In genomic region chr16:87499189-87499486, GRCh38 we compare ENCODE assay signal across 14 cellular contexts. TPM values are rescaled to one million over a fixed set of nuclear protein-coding genes. Genes with fewer than 3 reads are reported as not detected.
DNase-seq lines count a peak whose midpoint lies in the region; ATAC-seq and TF ChIP-seq lines count a peak whose summit lies in the region.
"Had no signal": no experiment of that assay in that cellular context is flagged by ENCODE, and none has a peak within 500 bp of the region (broad histone marks: within the 10 kb centered on the region; RNA-seq: fewer than 3 reads in every experiment).

No MANE protein-coding gene starts in this region.

- peaks cover 26% of the 10 kb centered on the region for H3F3A ChIP-seq in SK-N-SH (replicated peaks; ENCODE audit: insufficient read depth)

- H2AFZ ChIP-seq in SK-N-SH (ENCODE audit: low read depth): peak overlapping the region; percentile 5; the same call in 1 of the 2 replicates

- peak overlapping the region; percentile 22; the same call in 1 of the 2 replicates for H3K9ac ChIP-seq in SK-N-SH
- peak overlapping the region; percentile 52 for H3K9ac ChIP-seq in skeletal muscle satellite cell (ENCODE audit: low read depth, low read length)

- CTCF ChIA-PET in SK-N-SH (lab: Yijun Ruan, JAX): interaction anchor here (0.8 to 2.0 kb wide), 4 partner anchors 12 to 136 kb away, joined by 3 to 6 read pairs (median 4); no protein-coding TSS in a partner anchor

- H3K27ac ChIP-seq in SK-N-SH (ENCODE audit: low read depth in 2 of 2, low read length in 1 of 2): peak overlapping the region; percentile 23 to 73; a peak in 3 of 4 replicates

- H3K27me3 ChIP-seq in SK-N-SH (ENCODE audit: insufficient read depth) (no peaks in the 10 kb centered on the region), skeletal muscle satellite cell (ENCODE audit: control insufficient read depth, insufficient read depth, low read length) (no peaks in the 10 kb centered on the region)

- no peaks in the 10 kb centered on the region for H3K79me2 ChIP-seq in SK-N-SH (ENCODE audit: insufficient read depth)

- H3K4me1 ChIP-seq in SK-N-SH (ENCODE audit: control insufficient read depth in 1 of 2, insufficient read depth in 2 of 2, low read depth in 1 of 2, low read length in 1 of 2): peaks cover 2 to 8% of the 10 kb centered on the region in 2 experiments; a peak in 3 of 4 replicates
- peaks cover 20% of the 10 kb centered on the region for H3K4me1 ChIP-seq in skeletal muscle satellite cell (ENCODE audit: control insufficient read depth, insufficient read depth, low read length)
- H3K4me1 ChIP-seq: Caco-2 had no signal

- no peak for TF ChIP-seq RAD21 in SK-N-SH (IDR thresholded peaks at IDR 0.05; ENCODE audit: low read length)

- POLR2A ChIA-PET in SK-N-SH (lab: Yijun Ruan, JAX): no interaction called here

- H3K36me3 ChIP-seq in SK-N-SH (replicated peaks in 1 of 2; ENCODE audit: control insufficient read depth in 1 of 2, insufficient read depth in 2 of 2, low read length in 1 of 2): no peaks in the 10 kb centered on the region
- H3K36me3 ChIP-seq in skeletal muscle satellite cell (ENCODE audit: insufficient read depth, low read length): no peaks in the 10 kb centered on the region

- H4K20me1 ChIP-seq in SK-N-SH (ENCODE audit: insufficient read depth): no peaks in the 10 kb centered on the region

- no peak for TF ChIP-seq CTCF in SK-N-SH (IDR thresholded peaks at IDR 0.05)
- no peak for TF ChIP-seq CTCF in fibroblast of the aortic adventitia (IDR thresholded peaks at IDR 0.05; ENCODE audit: insufficient read depth, low read length)

- WGBS in SK-N-SH (ENCODE audit: low lambda C conversion rate): 6% methylated on average over 2 of the region's 2 CpGs

- DNase-seq in GM04504 (ENCODE audit: low read depth) (peak; percentile 45), SK-N-SH (no peak), fibroblast of the aortic adventitia (ENCODE audit: low read depth) (peak; percentile 68), activated gamma-delta T cell (lab: John Stamatoyannopoulos, UW) (no peak), SKM-1 (lab: John Stamatoyannopoulos, UW; ENCODE audit: unreplicated experiment) (no peak), DMS114 treated with DMSO at 0.1 percent for 48 hours (lab: John Stamatoyannopoulos, UW; ENCODE audit: unreplicated experiment) (no peak)
- DNase-seq: activated CD4-positive, alpha-beta T cell treated with anti-CD3 and anti-CD28 coated beads, Interleukin-2, amount 50 U/mL, for 1 hour; Caco-2; substantia nigra had no signal

- H3K4me2 ChIP-seq in SK-N-SH (peak overlapping the region; percentile 65; the same call in 1 of the 2 replicates), skeletal muscle satellite cell (ENCODE audit: low read length) (peak overlapping the region; percentile 71)

- H3K4me3 ChIP-seq in SK-N-SH (ENCODE audit: low read depth in 2 of 2, low read length in 1 of 2) (no peak overlapping the region; a peak in 1 of 4 replicates), fibroblast of the aortic adventitia (ENCODE audit: low read depth, low read length) (no peak overlapping the region), skeletal muscle satellite cell (ENCODE audit: low read length) (no peak overlapping the region)

- no peak; a peak in 1 of 4 replicates for TF ChIP-seq EP300 in SK-N-SH (IDR thresholded peaks at IDR 0.05; ENCODE audit: borderline replicate concordance in 1 of 2, low read depth in 1 of 2, low read length in 1 of 2)

- no peaks in the 10 kb centered on the region for H3K9me3 ChIP-seq in SK-N-SH
- H3K9me3 ChIP-seq in skeletal muscle satellite cell (replicated peaks; ENCODE audit: low read length): no peaks in the 10 kb centered on the region
- H3K9me3 ChIP-seq: Caco-2 had no signal

- ATAC-seq in GM21390 (IDR thresholded peaks at IDR 0.05; ENCODE audit: unreplicated experiment): no peak
- ATAC-seq: activated T-helper 17 cell treated with anti-CD3 and anti-CD28 coated beads, Interleukin-2, amount 50 U/mL, for 72 hours; esophagus mucosa; natural killer cell treated with Interleukin-12 subunit alpha and Interleukin-12 subunit beta and Interleukin-15 and Interleukin-18, amount 100 ng/mL, for 72 hours had no signal

- no peaks in the 10 kb centered on the region for H3K9me2 ChIP-seq in SK-N-SH

TF ChIP-seq in SK-N-SH, 30 proteins besides CTCF, POLR2A, EP300 and RAD21:
- TF ChIP-seq EZH2phosphoT487 (IDR thresholded peaks at IDR 0.05; ENCODE audit: borderline replicate concordance, low read depth): no peak
- TF ChIP-seq JUND (IDR thresholded peaks at IDR 0.05): no peak
- peak; percentile 55; the same call in 1 of the 2 replicates for TF ChIP-seq FOSL2 (IDR thresholded peaks at IDR 0.05; ENCODE audit: borderline replicate concordance, low read depth)
- TF ChIP-seq TCF12 (IDR thresholded peaks at IDR 0.05): peak; percentile 51

RNA-seq across cellular contexts. Expression of gene ZCCHC14, which starts 6.3 kb away (rescaled TPM):
- polyA plus RNA-seq in SK-N-SH (2012; rRNA removed): 5.6 and 5.7 TPM in 2 replicates
- polyA plus RNA-seq in SK-N-SH (2012; cell fraction: cytosol; rRNA removed): 5.4 and 5.9 TPM in 2 replicates
- polyA plus RNA-seq in SK-N-SH (2012; cell fraction: nucleus; rRNA removed): 22.8 and 27.5 TPM in 2 replicates
- total RNA-seq in fibroblast of the aortic adventitia (ENCODE audit: low replicate concordance): 17.1 and 24.5 TPM in 2 replicates
- total RNA-seq in skeletal muscle satellite cell (2012; rRNA removed): 5.7 and 12.2 TPM in 2 replicates

Comparison
In these comparisons a context has a peak if more than half of its experiments do, and no peak if none do; other contexts are left out.
1. DNase-seq: peak in GM04504 (single experiment) and fibroblast of the aortic adventitia (single experiment); none in SK-N-SH (single experiment), activated gamma-delta T cell (single experiment), SKM-1 (single experiment) and DMS114 treated with DMSO at 0.1 percent for 48 hours (single experiment).